Comparison of ENCODE assay signal across 1 cellular context in the genomic region with DNA sequence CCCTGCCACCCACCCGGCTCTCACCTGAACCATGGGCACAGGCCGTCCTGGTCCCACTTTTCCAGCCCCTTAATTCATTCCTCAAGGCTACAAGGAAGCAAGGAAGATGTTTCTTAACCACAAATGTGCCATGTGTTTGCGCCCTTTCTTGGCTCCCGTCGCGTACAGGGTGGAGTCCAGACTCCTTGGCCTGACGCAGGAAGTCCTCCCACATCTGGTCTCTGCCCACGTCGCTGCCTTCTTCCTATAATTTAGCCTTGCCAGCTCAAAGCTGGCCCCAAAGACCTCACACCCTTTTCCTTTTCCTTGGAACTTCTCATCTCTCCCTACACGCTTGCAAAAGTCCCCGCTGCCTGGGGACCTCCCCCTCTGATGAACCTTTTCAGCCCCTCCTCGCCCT.
TF ChIP-seq lines count a peak whose summit lies in the region.

No MANE protein-coding gene starts in this region.

TF ChIP-seq in HepG2, 621 proteins besides CTCF, POLR2A, EP300 and RAD21:
- TF ChIP-seq ZNF646 (CRISPR knock-in tag; IDR thresholded peaks at IDR 0.05), result no peak
- TF ChIP-seq ELK4 (CRISPR knock-in tag; IDR thresholded peaks at IDR 0.05; ENCODE audit: borderline replicate concordance), result no peak
- no peak for TF ChIP-seq DNMT3B (CRISPR knock-in tag; conservative IDR thresholded peaks at IDR 0.05)
- no peak for TF ChIP-seq CAMTA2 (CRISPR knock-in tag; IDR thresholded peaks at IDR 0.05; ENCODE audit: borderline replicate concordance)
- no peak for TF ChIP-seq ZC3H13 (CRISPR knock-in tag; IDR thresholded peaks at IDR 0.05)
- no peak for TF ChIP-seq NR3C1 (CRISPR knock-in tag; IDR thresholded peaks at IDR 0.05)
- no peak for TF ChIP-seq MEIS1 (CRISPR knock-in tag; IDR thresholded peaks at IDR 0.05; ENCODE audit: borderline replicate concordance)
- TF ChIP-seq SOX5 (CRISPR knock-in tag; IDR thresholded peaks at IDR 0.05; ENCODE audit: borderline replicate concordance), result no peak
- no peak for TF ChIP-seq ISL2 (CRISPR knock-in tag; IDR thresholded peaks at IDR 0.05)
- no peak for TF ChIP-seq TBX2 (CRISPR knock-in tag; IDR thresholded peaks at IDR 0.05; ENCODE audit: borderline replicate concordance)
- no peak for TF ChIP-seq CCAR2 (optimal IDR thresholded peaks at IDR 0.05; ENCODE audit: low read depth, low read length)
- no peak for TF ChIP-seq SOX13 (IDR thresholded peaks at IDR 0.05)
- no peak for TF ChIP-seq SOX13 (CRISPR knock-in tag; conservative IDR thresholded peaks at IDR 0.05 in 1 of 2, IDR thresholded peaks at IDR 0.05 in 1 of 2)
- TF ChIP-seq ZNF317 (CRISPR knock-in tag; IDR thresholded peaks at IDR 0.05), result no peak
- TF ChIP-seq ESRRA (CRISPR knock-in tag; IDR thresholded peaks at IDR 0.05; ENCODE audit: low read depth), result no peak
- TF ChIP-seq ZNF326 (CRISPR knock-in tag; IDR thresholded peaks at IDR 0.05; ENCODE audit: borderline replicate concordance), result no peak
- no peak for TF ChIP-seq CBFB (CRISPR knock-in tag; IDR thresholded peaks at IDR 0.05)
